ENCODE assay signal across 1 cellular context in the genomic region with DNA sequence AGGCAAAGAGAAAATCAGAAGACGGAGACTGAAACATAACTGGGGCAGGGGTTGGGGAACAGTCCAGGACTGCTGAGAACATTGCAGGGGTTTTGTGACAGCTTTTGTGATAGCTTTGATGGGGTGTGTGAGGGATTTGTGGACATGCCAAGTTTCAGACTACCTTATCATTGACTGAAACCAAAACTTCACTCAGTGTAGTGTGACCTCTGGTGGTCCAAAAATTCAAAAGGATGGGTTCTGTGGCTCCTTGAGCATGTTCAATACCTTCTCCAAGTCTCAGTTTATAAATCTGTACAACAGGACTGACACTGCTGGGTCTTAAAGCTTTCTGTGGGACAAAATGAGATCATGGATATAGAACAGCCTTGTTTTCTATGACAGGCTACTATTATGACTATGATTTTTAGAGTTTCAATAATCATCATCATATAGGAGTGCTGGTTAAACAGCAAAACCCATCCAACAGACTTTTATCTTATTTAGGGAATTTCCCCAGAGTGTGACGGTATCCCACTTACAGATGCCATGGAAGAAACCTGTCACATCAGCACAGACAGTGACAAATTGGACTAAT.
TF ChIP-seq lines count a peak whose summit lies in the region.

No MANE protein-coding gene starts in this region.

TF ChIP-seq in H1, 55 proteins besides CTCF, POLR2A, EP300 and RAD21:
- TF ChIP-seq SP4 (IDR thresholded peaks at IDR 0.05; ENCODE audit: low read length): no peak
- no peak for TF ChIP-seq FOSL1 (IDR thresholded peaks at IDR 0.05; ENCODE audit: insufficient read depth, low read depth, low read length)
- TF ChIP-seq SUZ12 (IDR thresholded peaks at IDR 0.05; ENCODE audit: low read length): no peak
- no peak for TF ChIP-seq CBX5 (IDR thresholded peaks at IDR 0.05; ENCODE audit: low read depth, low read length)
- no peak for TF ChIP-seq RXRA (IDR thresholded peaks at IDR 0.05; ENCODE audit: insufficient read depth, low read depth, low read length)
- TF ChIP-seq BACH1 (IDR thresholded peaks at IDR 0.05; ENCODE audit: low read length): no peak
- TF ChIP-seq, protein P1, sequence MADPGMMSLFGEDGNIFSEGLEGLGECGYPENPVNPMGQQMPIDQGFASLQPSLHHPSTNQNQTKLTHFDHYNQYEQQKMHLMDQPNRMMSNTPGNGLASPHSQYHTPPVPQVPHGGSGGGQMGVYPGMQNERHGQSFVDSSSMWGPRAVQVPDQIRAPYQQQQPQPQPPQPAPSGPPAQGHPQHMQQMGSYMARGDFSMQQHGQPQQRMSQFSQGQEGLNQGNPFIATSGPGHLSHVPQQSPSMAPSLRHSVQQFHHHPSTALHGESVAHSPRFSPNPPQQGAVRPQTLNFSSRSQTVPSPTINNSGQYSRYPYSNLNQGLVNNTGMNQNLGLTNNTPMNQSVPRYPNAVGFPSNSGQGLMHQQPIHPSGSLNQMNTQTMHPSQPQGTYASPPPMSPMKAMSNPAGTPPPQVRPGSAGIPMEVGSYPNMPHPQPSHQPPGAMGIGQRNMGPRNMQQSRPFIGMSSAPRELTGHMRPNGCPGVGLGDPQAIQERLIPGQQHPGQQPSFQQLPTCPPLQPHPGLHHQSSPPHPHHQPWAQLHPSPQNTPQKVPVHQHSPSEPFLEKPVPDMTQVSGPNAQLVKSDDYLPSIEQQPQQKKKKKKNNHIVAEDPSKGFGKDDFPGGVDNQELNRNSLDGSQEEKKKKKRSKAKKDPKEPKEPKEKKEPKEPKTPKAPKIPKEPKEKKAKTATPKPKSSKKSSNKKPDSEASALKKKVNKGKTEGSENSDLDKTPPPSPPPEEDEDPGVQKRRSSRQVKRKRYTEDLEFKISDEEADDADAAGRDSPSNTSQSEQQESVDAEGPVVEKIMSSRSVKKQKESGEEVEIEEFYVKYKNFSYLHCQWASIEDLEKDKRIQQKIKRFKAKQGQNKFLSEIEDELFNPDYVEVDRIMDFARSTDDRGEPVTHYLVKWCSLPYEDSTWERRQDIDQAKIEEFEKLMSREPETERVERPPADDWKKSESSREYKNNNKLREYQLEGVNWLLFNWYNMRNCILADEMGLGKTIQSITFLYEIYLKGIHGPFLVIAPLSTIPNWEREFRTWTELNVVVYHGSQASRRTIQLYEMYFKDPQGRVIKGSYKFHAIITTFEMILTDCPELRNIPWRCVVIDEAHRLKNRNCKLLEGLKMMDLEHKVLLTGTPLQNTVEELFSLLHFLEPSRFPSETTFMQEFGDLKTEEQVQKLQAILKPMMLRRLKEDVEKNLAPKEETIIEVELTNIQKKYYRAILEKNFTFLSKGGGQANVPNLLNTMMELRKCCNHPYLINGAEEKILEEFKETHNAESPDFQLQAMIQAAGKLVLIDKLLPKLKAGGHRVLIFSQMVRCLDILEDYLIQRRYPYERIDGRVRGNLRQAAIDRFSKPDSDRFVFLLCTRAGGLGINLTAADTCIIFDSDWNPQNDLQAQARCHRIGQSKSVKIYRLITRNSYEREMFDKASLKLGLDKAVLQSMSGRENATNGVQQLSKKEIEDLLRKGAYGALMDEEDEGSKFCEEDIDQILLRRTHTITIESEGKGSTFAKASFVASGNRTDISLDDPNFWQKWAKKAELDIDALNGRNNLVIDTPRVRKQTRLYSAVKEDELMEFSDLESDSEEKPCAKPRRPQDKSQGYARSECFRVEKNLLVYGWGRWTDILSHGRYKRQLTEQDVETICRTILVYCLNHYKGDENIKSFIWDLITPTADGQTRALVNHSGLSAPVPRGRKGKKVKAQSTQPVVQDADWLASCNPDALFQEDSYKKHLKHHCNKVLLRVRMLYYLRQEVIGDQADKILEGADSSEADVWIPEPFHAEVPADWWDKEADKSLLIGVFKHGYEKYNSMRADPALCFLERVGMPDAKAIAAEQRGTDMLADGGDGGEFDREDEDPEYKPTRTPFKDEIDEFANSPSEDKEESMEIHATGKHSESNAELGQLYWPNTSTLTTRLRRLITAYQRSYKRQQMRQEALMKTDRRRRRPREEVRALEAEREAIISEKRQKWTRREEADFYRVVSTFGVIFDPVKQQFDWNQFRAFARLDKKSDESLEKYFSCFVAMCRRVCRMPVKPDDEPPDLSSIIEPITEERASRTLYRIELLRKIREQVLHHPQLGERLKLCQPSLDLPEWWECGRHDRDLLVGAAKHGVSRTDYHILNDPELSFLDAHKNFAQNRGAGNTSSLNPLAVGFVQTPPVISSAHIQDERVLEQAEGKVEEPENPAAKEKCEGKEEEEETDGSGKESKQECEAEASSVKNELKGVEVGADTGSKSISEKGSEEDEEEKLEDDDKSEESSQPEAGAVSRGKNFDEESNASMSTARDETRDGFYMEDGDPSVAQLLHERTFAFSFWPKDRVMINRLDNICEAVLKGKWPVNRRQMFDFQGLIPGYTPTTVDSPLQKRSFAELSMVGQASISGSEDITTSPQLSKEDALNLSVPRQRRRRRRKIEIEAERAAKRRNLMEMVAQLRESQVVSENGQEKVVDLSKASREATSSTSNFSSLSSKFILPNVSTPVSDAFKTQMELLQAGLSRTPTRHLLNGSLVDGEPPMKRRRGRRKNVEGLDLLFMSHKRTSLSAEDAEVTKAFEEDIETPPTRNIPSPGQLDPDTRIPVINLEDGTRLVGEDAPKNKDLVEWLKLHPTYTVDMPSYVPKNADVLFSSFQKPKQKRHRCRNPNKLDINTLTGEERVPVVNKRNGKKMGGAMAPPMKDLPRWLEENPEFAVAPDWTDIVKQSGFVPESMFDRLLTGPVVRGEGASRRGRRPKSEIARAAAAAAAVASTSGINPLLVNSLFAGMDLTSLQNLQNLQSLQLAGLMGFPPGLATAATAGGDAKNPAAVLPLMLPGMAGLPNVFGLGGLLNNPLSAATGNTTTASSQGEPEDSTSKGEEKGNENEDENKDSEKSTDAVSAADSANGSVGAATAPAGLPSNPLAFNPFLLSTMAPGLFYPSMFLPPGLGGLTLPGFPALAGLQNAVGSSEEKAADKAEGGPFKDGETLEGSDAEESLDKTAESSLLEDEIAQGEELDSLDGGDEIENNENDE (IDR thresholded peaks at IDR 0.05; ENCODE audit: insufficient replicate concordance, low read length): no peak
- no peak for TF ChIP-seq ASH2L (IDR thresholded peaks at IDR 0.05; ENCODE audit: low read length)
- TF ChIP-seq SRF (IDR thresholded peaks at IDR 0.05; ENCODE audit: low read depth, low read length): no peak
